Comparison of ENCODE assay signal across 16 cellular contexts in genomic region chr10:48502791-48503190, GRCh38.
"Had no signal": no experiment of that assay in that cellular context is flagged by ENCODE, and none has a peak within 500 bp of the region (broad histone marks: within the 10 kb centered on the region; RNA-seq: fewer than 3 reads in every experiment).

No MANE protein-coding gene starts in this region.

- H3K4me3 ChIP-seq: sigmoid colon, skin epidermis, thyroid gland, upper lobe of left lung, uterus had no signal

- H3K4me1 ChIP-seq: foreskin keratinocyte, upper lobe of left lung, uterus had no signal

- ATAC-seq: foreskin keratinocyte, left cardiac atrium had no signal

- H3K36me3 ChIP-seq: sigmoid colon, thyroid gland, upper lobe of left lung, uterus had no signal

- H3K36me3 Mint-ChIP-seq: immature natural killer cell, naive B cell had no signal

- H3K27ac Mint-ChIP-seq: endodermal cell, immature natural killer cell, nephron progenitor cell had no signal

- H3K4me3 Mint-ChIP-seq: endodermal cell, immature natural killer cell, naive B cell, nephron progenitor cell had no signal

- H3K9me3 ChIP-seq: sigmoid colon, thyroid gland, upper lobe of left lung, uterus had no signal

- H3K4me1 Mint-ChIP-seq: immature natural killer cell had no signal

- H3K27me3 ChIP-seq: foreskin keratinocyte, sigmoid colon, thyroid gland, upper lobe of left lung, uterus had no signal

- H3K27ac ChIP-seq: foreskin keratinocyte, sigmoid colon, upper lobe of left lung, uterus had no signal

- DNase-seq: effector CD4-positive, alpha-beta T cell; endodermal cell; erythroblast; foreskin keratinocyte; immature natural killer cell; left cardiac atrium; mesendoderm; naive B cell; nephron progenitor cell; stimulated activated CD4-positive, alpha-beta T cell treated with anti-CD3 and anti-CD28 coated beads, Interleukin-2, amount 100 ng/mL, for 24 hours; stimulated activated naive CD4-positive, alpha-beta T cell; upper lobe of left lung; uterus had no signal

- H3K9me3 Mint-ChIP-seq: endodermal cell, immature natural killer cell, naive B cell, nephron progenitor cell had no signal
